8 cellular contexts compared by ENCODE assay signal in the genomic region with DNA sequence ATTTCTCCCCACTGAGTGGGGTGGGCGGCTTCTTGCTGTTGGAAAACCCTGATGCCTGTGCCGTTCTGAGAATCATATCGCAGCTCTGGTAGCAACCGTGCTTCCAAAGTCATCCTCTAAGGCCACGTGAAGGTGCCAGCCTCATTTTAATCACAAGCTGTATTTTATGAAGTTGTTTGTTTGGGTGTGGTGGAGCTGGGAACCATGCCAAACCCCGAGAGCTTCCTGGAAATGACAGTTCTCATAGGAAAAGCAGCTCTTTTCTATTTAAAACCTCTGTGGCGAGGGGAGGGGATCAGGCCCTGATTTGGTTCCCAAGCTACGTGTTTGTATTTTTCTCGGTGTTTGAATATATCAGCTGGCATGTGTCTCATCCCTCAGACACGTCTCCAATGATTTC. TPM values are rescaled to one million over a fixed set of nuclear protein-coding genes. Genes with fewer than 3 reads are reported as not detected.
DNase-seq lines count a peak whose midpoint lies in the region; ATAC-seq and TF ChIP-seq lines count a peak whose summit lies in the region.

No MANE protein-coding gene starts in this region.

- peaks cover 0 to 63% (median 34%) of the 10 kb centered on the region in 11 experiments; a peak in 19 of 22 replicates for H4K20me1 ChIP-seq in BLaER1 treated with 17β-estradiol and CSF1 and Interleukin-3, amounts not matched to agents 10 nM and 100 nM

- H3K27ac Mint-ChIP-seq in dendritic cell treated with granulocyte-macrophage colony-stimulating factor and Interleukin-4, amounts not matched to agents 40 ng/mL and 50 ng/mL, for 4 days = peak overlapping the region; percentile 60

- peak; percentile 54 for DNase-seq in NCI-H1694 (lab: John Stamatoyannopoulos, UW)
- peak; percentile 48 for DNase-seq in activated CD4-positive, alpha-beta T cell treated with anti-CD3 and anti-CD28 coated beads for 1 hour
- DNase-seq in thoracic aorta (ENCODE audit: low spot score) = peak; percentile 29
- no peak for DNase-seq in ecto neural progenitor cell (ENCODE audit: low spot score)

- no peaks in the 10 kb centered on the region for H3K27me3 Mint-ChIP-seq in dendritic cell treated with granulocyte-macrophage colony-stimulating factor and Interleukin-4, amounts not matched to agents 40 ng/mL and 50 ng/mL, for 4 days

- peak overlapping the region; percentile 68 to 88 (median 79) for H3K4me2 ChIP-seq in BLaER1 treated with 17β-estradiol and CSF1 and Interleukin-3, amounts not matched to agents 10 nM and 100 nM

- peaks cover 77% of the 10 kb centered on the region for H3K36me3 Mint-ChIP-seq in dendritic cell treated with granulocyte-macrophage colony-stimulating factor and Interleukin-4, amounts not matched to agents 40 ng/mL and 50 ng/mL, for 4 days (ENCODE audit: low read depth)

- no peak for TF ChIP-seq CTCF in thoracic aorta (IDR thresholded peaks at IDR 0.05)

- H3K9ac ChIP-seq in BLaER1 treated with 17β-estradiol and CSF1 and Interleukin-3, amounts not matched to agents 10 nM and 100 nM = peak overlapping the region; percentile 1 to 62 (median 37); a peak in 16 of 22 replicates
- H3K9ac ChIP-seq in mucosa of rectum (ENCODE audit: low read depth in 1 of 2, low read length in 2 of 2) = peak overlapping the region; percentile 21 to 52

- H3K4me1 Mint-ChIP-seq in dendritic cell treated with granulocyte-macrophage colony-stimulating factor and Interleukin-4, amounts not matched to agents 40 ng/mL and 50 ng/mL, for 4 days (ENCODE audit: low read depth) = peaks cover 26% of the 10 kb centered on the region

- H3K27ac ChIP-seq in BLaER1 treated with 17β-estradiol and CSF1 and Interleukin-3, amounts not matched to agents 10 nM and 100 nM = peak overlapping the region; percentile 21 to 75 (median 60); a peak in 19 of 22 replicates
- H3K27ac ChIP-seq in mucosa of rectum (ENCODE audit: low read depth in 2 of 2, low read length in 2 of 2) (peak overlapping the region; percentile 77 to 83), thoracic aorta (peak overlapping the region; percentile 25 to 40)

- intact Hi-C loops in dendritic cell treated with granulocyte-macrophage colony-stimulating factor and Interleukin-4, amounts not matched to agents 40 ng/mL and 50 ng/mL, for 4 days (cut with micrococcal nuclease) = loop anchor here (10.0 kb wide), 1 partner anchor 188 kb away; a partner anchor contains a TSS

- H3K4me1 ChIP-seq in BLaER1 treated with 17β-estradiol and CSF1 and Interleukin-3, amounts not matched to agents 10 nM and 100 nM = peaks cover 46 to 57% (median 50%) of the 10 kb centered on the region in 10 experiments
- H3K4me1 ChIP-seq in mucosa of rectum (ENCODE audit: control insufficient read depth in 2 of 2, insufficient read depth in 2 of 2, low read length in 2 of 2) (peaks cover 50 to 57% of the 10 kb centered on the region in 2 donors), thoracic aorta (ENCODE audit: control insufficient read depth in 1 of 2, low read depth in 2 of 2) (peaks cover 8 to 21% of the 10 kb centered on the region in 2 donors)

- no peaks in the 10 kb centered on the region for H3K9me3 ChIP-seq in BLaER1 treated with 17β-estradiol and CSF1 and Interleukin-3, amounts not matched to agents 10 nM and 100 nM (replicated peaks in 1 of 11)
- H3K9me3 ChIP-seq in mucosa of rectum (ENCODE audit: control insufficient read depth in 2 of 2, low read length in 2 of 2) = no peaks in the 10 kb centered on the region
- H3K9me3 ChIP-seq in thoracic aorta = no peaks in the 10 kb centered on the region

- no peak for ATAC-seq in thoracic aorta (ENCODE audit: insufficient number of reproducible peaks, low FRiP score, low read depth)
- no peak for ATAC-seq in GM19035 (IDR thresholded peaks at IDR 0.05; ENCODE audit: unreplicated experiment)

- no peaks in the 10 kb centered on the region for H3K27me3 ChIP-seq in BLaER1 treated with 17β-estradiol and CSF1 and Interleukin-3, amounts not matched to agents 10 nM and 100 nM
- H3K27me3 ChIP-seq in mucosa of rectum (ENCODE audit: control insufficient read depth in 2 of 2, insufficient read depth in 2 of 2, low read length in 2 of 2) (no peaks in the 10 kb centered on the region), thoracic aorta (replicated peaks; ENCODE audit: insufficient read depth) (no peaks in the 10 kb centered on the region)

- H3K9me3 Mint-ChIP-seq in dendritic cell treated with granulocyte-macrophage colony-stimulating factor and Interleukin-4, amounts not matched to agents 40 ng/mL and 50 ng/mL, for 4 days = no peaks in the 10 kb centered on the region

- H3K4me3 ChIP-seq in BLaER1 treated with 17β-estradiol and CSF1 and Interleukin-3, amounts not matched to agents 10 nM and 100 nM = peak overlapping the region in 1 of 10 experiments; percentile 30; a peak in 1 of 20 replicates
- peak overlapping the region in 1 of 2 donors; percentile 15 for H3K4me3 ChIP-seq in mucosa of rectum (ENCODE audit: low read length in 2 of 2)
- no peak overlapping the region for H3K4me3 ChIP-seq in thoracic aorta

- H3K36me3 ChIP-seq in BLaER1 treated with 17β-estradiol and CSF1 and Interleukin-3, amounts not matched to agents 10 nM and 100 nM = peaks cover 18 to 58% (median 42%) of the 10 kb centered on the region in 11 experiments; a peak in 20 of 22 replicates
- H3K36me3 ChIP-seq in mucosa of rectum (ENCODE audit: control insufficient read depth in 2 of 2, insufficient read depth in 2 of 2, low read length in 2 of 2) (peaks cover 3 to 22% of the 10 kb centered on the region in 2 donors), thoracic aorta (peaks cover 9% of the 10 kb centered on the region)

- no peak overlapping the region for H3K4me3 Mint-ChIP-seq in dendritic cell treated with granulocyte-macrophage colony-stimulating factor and Interleukin-4, amounts not matched to agents 40 ng/mL and 50 ng/mL, for 4 days

RNA-seq across cellular contexts. Expression of a gene that starts 21.7 kb away (rescaled TPM):
- total RNA-seq in thoracic aorta = 10 to 100 TPM in 1 of 2 donors, 1 to 10 TPM in 1; 6.5 to 10.6 TPM

RNA-seq across cellular contexts. Expression of a gene that starts 21.8 kb away (rescaled TPM):
- 10 to 100 TPM; 17.5 to 18.1 TPM for total RNA-seq in thoracic aorta
